ENCODE assay signal across 10 cellular contexts in genomic region chr1:48221122-48221521, GRCh38. TPM values are rescaled to one million over a fixed set of nuclear protein-coding genes. Genes with fewer than 3 reads are reported as not detected.
"Had no signal": no experiment of that assay in that cellular context is flagged by ENCODE, and none has a peak within 500 bp of the region (broad histone marks: within the 10 kb centered on the region; RNA-seq: fewer than 3 reads in every experiment).

No MANE protein-coding gene starts in this region.

- H3K4me1 ChIP-seq: HAP-1 had no signal

- H3K27ac Mint-ChIP-seq: GM23338, HFFc6 had no signal

- H3K4me3 ChIP-seq: GM23338, HAP-1, K562 had no signal

- H3K9me3 Mint-ChIP-seq: GM23338 had no signal

- ATAC-seq: GM23338, HCT116, K562 had no signal

- H3K9me3 ChIP-seq: HAP-1 had no signal

- H3K36me3 ChIP-seq: HAP-1 had no signal

- H2AFZ ChIP-seq: GM23338 had no signal

- H3K4me3 Mint-ChIP-seq: GM23338, HFFc6 had no signal

- DNase-seq: H7, HFFc6, IMR-90 had no signal

- H3K27ac ChIP-seq: HL-60 had no signal

- H3K4me2 ChIP-seq: GM23338 had no signal

RNA-seq across cellular contexts. Expression of gene SLC5A9, which starts 1.4 kb away (rescaled TPM):
- total RNA-seq: H1, HFFc6, HT1080, IMR-90, K562 had no signal
- polyA plus RNA-seq: IMR-90, K562 had no signal
